Comparison of ENCODE assay signal across 8 cellular contexts in genomic region chr20:51220293-51220706, GRCh38.
DNase-seq lines count a peak whose midpoint lies in the region; ATAC-seq and TF ChIP-seq lines count a peak whose summit lies in the region.
"Had no signal": no experiment of that assay in that cellular context is flagged by ENCODE, and none has a peak within 500 bp of the region (broad histone marks: within the 10 kb centered on the region; RNA-seq: fewer than 3 reads in every experiment).

No MANE protein-coding gene starts in this region.

- no peak overlapping the region for H3K4me3 Mint-ChIP-seq in activated naive CD8-positive, alpha-beta T cell treated with anti-CD3 and anti-CD28 coated beads, Interleukin-2, amount 50 U/mL, for 24 hours
- H3K4me3 Mint-ChIP-seq: activated naive CD4-positive, alpha-beta T cell treated with anti-CD3 and anti-CD28 coated beads, Interleukin-2, amount 50 U/mL, for 24 hours had no signal

- peaks cover 6% of the 10 kb centered on the region for H3K4me1 Mint-ChIP-seq in activated naive CD8-positive, alpha-beta T cell treated with anti-CD3 and anti-CD28 coated beads, Interleukin-2, amount 50 U/mL, for 24 hours

- ATAC-seq in SK-N-SH treated with all-trans-retinoic acid at 6 μM for 48 hours (peak; percentile 81), GM19035 (IDR thresholded peaks at IDR 0.05; ENCODE audit: unreplicated experiment) (no peak)
- ATAC-seq in activated naive CD8-positive, alpha-beta T cell treated with anti-CD3 and anti-CD28 coated beads, Interleukin-2, amount 50 U/mL, for 24 hours, result peak; percentile 59

- no peaks in the 10 kb centered on the region for H3K9me3 Mint-ChIP-seq in activated naive CD8-positive, alpha-beta T cell treated with anti-CD3 and anti-CD28 coated beads, Interleukin-2, amount 50 U/mL, for 24 hours
- H3K9me3 Mint-ChIP-seq: activated naive CD4-positive, alpha-beta T cell treated with anti-CD3 and anti-CD28 coated beads, Interleukin-2, amount 50 U/mL, for 24 hours had no signal

- peaks cover 1% of the 10 kb centered on the region for H3K36me3 Mint-ChIP-seq in activated naive CD8-positive, alpha-beta T cell treated with anti-CD3 and anti-CD28 coated beads, Interleukin-2, amount 50 U/mL, for 24 hours (ENCODE audit: low read depth)

- no peak overlapping the region for H3K27ac Mint-ChIP-seq in activated naive CD8-positive, alpha-beta T cell treated with anti-CD3 and anti-CD28 coated beads, Interleukin-2, amount 50 U/mL, for 24 hours

- peaks cover 43% of the 10 kb centered on the region for H3K27me3 Mint-ChIP-seq in activated naive CD8-positive, alpha-beta T cell treated with anti-CD3 and anti-CD28 coated beads, Interleukin-2, amount 50 U/mL, for 24 hours

- peak; percentile 33 for DNase-seq in GM19238 (ENCODE audit: insufficient read length, low spot score)
- peak; percentile 79 for DNase-seq in activated naive CD8-positive, alpha-beta T cell treated with anti-CD3 and anti-CD28 coated beads, Interleukin-2, amount 50 U/mL, for 24 hours
- DNase-seq in inferior parietal cortex (ENCODE audit: extremely low spot score), result peak; percentile 15
- DNase-seq in stimulated activated CD4-positive, alpha-beta T cell treated with anti-CD3 and anti-CD28 coated beads, TNF-alpha, amount 100 ng/mL, for 24 hours (ENCODE audit: low read depth in 3 of 3), result peak; percentile 9 to 60 (median 31)
- no peak for DNase-seq in NCI-H524 treated with DMSO at 0.1 percent for 48 hours (lab: John Stamatoyannopoulos, UW)

TF ChIP-seq in SK-N-SH treated with all-trans-retinoic acid at 6 μM for 48 hours, 23 proteins besides CTCF, POLR2A, EP300 and RAD21:
- TF ChIP-seq SNAI2 (CRISPR knock-in tag; IDR thresholded peaks at IDR 0.05) (no peak), PATZ1 (CRISPR knock-in tag; IDR thresholded peaks at IDR 0.05; ENCODE audit: borderline replicate concordance) (no peak), CSRNP3 (CRISPR knock-in tag; IDR thresholded peaks at IDR 0.05) (no peak), OSR1 (CRISPR knock-in tag; IDR thresholded peaks at IDR 0.05) (no peak), CREB5 (CRISPR knock-in tag; IDR thresholded peaks at IDR 0.05; ENCODE audit: low read depth) (no peak)
